ENCODE assay signal across 1 cellular context in the genomic region with DNA sequence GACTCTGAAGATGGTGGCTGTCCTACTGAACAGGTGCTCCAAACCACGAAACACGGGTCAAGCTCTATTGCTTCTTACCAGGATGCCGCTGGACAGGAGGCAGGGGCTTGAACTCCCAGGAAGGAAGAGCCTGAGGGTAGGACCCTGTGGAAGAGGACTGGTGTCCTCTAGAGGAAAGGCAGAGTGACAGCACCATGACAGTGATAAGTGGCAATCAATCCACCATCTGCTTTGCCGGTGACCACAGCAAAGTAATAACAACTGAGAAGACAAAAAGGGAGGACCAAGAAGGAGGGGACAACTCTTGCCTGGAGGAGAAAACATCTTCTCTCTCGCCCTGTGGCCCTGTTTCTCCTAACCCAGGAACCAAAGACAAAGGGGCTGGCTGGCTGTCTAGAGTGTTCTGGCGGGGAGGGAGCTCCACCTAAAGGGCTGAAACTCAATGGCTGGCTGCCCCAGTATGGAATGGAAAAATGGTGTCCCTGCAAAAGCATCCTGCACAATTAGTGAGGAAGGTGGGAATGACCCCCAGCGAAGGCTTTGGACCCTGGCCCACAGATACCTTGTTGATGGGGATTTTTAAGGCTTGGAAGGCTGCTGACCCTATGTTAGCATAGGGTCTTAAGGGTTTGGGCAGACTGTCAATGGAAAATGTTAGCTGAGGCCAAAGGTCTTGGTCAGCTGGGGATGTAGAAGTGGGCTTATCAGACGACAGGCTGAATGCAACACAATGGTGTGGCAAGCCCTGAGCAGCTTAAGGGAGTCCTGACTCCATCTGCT.
TF ChIP-seq lines count a peak whose summit lies in the region.

No MANE protein-coding gene starts in this region.

TF ChIP-seq in HepG2, 621 proteins besides CTCF, POLR2A, EP300 and RAD21 (continued from another document and continues in another):
- peak; percentile 92 for TF ChIP-seq ZNF136 (CRISPR knock-in tag; IDR thresholded peaks at IDR 0.05; ENCODE audit: low read depth)
- TF ChIP-seq KLF6 (CRISPR knock-in tag; IDR thresholded peaks at IDR 0.05): no peak
- TF ChIP-seq ZNF788 (CRISPR knock-in tag; IDR thresholded peaks at IDR 0.05; ENCODE audit: borderline replicate concordance): no peak; the same call in 1 of the 2 replicates
- TF ChIP-seq, protein P1, sequence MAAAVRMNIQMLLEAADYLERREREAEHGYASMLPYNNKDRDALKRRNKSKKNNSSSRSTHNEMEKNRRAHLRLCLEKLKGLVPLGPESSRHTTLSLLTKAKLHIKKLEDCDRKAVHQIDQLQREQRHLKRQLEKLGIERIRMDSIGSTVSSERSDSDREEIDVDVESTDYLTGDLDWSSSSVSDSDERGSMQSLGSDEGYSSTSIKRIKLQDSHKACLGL (CRISPR knock-in tag; IDR thresholded peaks at IDR 0.05): peak; percentile 41; the same call in 1 of the 2 replicates
- peak; percentile 8; the same call in 1 of the 2 replicates for TF ChIP-seq ZNF709 (CRISPR knock-in tag; IDR thresholded peaks at IDR 0.05)
- TF ChIP-seq ETV6 (CRISPR knock-in tag; conservative IDR thresholded peaks at IDR 0.05): no peak
- peak; percentile 89 for TF ChIP-seq CBX1 (IDR thresholded peaks at IDR 0.05; ENCODE audit: low read depth)
- peak; percentile 60; the same call in 1 of the 2 replicates for TF ChIP-seq HDAC1 (CRISPR knock-in tag; IDR thresholded peaks at IDR 0.05)
- TF ChIP-seq, protein P2, sequence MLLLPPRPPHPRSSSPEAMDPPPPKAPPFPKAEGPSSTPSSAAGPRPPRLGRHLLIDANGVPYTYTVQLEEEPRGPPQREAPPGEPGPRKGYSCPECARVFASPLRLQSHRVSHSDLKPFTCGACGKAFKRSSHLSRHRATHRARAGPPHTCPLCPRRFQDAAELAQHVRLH (CRISPR knock-in tag; IDR thresholded peaks at IDR 0.05; ENCODE audit: borderline replicate concordance, low read depth): peak; percentile 78; the same call in 1 of the 2 replicates
- TF ChIP-seq, protein P3, sequence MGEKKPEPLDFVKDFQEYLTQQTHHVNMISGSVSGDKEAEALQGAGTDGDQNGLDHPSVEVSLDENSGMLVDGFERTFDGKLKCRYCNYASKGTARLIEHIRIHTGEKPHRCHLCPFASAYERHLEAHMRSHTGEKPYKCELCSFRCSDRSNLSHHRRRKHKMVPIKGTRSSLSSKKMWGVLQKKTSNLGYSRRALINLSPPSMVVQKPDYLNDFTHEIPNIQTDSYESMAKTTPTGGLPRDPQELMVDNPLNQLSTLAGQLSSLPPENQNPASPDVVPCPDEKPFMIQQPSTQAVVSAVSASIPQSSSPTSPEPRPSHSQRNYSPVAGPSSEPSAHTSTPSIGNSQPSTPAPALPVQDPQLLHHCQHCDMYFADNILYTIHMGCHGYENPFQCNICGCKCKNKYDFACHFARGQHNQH (CRISPR knock-in tag; IDR thresholded peaks at IDR 0.05): 0 out of 2 replicates have a peak, but pooled peaks have one; percentile 22
- TF ChIP-seq, protein P4, sequence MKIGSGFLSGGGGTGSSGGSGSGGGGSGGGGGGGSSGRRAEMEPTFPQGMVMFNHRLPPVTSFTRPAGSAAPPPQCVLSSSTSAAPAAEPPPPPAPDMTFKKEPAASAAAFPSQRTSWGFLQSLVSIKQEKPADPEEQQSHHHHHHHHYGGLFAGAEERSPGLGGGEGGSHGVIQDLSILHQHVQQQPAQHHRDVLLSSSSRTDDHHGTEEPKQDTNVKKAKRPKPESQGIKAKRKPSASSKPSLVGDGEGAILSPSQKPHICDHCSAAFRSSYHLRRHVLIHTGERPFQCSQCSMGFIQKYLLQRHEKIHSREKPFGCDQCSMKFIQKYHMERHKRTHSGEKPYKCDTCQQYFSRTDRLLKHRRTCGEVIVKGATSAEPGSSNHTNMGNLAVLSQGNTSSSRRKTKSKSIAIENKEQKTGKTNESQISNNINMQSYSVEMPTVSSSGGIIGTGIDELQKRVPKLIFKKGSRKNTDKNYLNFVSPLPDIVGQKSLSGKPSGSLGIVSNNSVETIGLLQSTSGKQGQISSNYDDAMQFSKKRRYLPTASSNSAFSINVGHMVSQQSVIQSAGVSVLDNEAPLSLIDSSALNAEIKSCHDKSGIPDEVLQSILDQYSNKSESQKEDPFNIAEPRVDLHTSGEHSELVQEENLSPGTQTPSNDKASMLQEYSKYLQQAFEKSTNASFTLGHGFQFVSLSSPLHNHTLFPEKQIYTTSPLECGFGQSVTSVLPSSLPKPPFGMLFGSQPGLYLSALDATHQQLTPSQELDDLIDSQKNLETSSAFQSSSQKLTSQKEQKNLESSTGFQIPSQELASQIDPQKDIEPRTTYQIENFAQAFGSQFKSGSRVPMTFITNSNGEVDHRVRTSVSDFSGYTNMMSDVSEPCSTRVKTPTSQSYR (CRISPR knock-in tag; IDR thresholded peaks at IDR 0.05; ENCODE audit: borderline replicate concordance): 0 out of 2 replicates have a peak, but pooled peaks have one; percentile 2
- TF ChIP-seq, protein P5, sequence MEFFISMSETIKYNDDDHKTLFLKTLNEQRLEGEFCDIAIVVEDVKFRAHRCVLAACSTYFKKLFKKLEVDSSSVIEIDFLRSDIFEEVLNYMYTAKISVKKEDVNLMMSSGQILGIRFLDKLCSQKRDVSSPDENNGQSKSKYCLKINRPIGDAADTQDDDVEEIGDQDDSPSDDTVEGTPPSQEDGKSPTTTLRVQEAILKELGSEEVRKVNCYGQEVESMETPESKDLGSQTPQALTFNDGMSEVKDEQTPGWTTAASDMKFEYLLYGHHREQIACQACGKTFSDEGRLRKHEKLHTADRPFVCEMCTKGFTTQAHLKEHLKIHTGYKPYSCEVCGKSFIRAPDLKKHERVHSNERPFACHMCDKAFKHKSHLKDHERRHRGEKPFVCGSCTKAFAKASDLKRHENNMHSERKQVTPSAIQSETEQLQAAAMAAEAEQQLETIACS (CRISPR knock-in tag; IDR thresholded peaks at IDR 0.05): no peak
- 0 out of 2 replicates have a peak, but pooled peaks have one; percentile 12 for TF ChIP-seq AHR (CRISPR knock-in tag; IDR thresholded peaks at IDR 0.05)
- TF ChIP-seq ZNF598 (CRISPR knock-in tag; IDR thresholded peaks at IDR 0.05; ENCODE audit: borderline replicate concordance): peak; percentile 95; the same call in 1 of the 2 replicates
- TF ChIP-seq, protein P6, sequence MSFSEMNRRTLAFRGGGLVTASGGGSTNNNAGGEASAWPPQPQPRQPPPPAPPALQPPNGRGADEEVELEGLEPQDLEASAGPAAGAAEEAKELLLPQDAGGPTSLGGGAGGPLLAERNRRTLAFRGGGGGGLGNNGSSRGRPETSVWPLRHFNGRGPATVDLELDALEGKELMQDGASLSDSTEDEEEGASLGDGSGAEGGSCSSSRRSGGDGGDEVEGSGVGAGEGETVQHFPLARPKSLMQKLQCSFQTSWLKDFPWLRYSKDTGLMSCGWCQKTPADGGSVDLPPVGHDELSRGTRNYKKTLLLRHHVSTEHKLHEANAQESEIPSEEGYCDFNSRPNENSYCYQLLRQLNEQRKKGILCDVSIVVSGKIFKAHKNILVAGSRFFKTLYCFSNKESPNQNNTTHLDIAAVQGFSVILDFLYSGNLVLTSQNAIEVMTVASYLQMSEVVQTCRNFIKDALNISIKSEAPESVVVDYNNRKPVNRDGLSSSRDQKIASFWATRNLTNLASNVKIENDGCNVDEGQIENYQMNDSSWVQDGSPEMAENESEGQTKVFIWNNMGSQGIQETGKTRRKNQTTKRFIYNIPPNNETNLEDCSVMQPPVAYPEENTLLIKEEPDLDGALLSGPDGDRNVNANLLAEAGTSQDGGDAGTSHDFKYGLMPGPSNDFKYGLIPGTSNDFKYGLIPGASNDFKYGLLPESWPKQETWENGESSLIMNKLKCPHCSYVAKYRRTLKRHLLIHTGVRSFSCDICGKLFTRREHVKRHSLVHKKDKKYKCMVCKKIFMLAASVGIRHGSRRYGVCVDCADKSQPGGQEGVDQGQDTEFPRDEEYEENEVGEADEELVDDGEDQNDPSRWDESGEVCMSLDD (CRISPR knock-in tag; IDR thresholded peaks at IDR 0.05; ENCODE audit: borderline replicate concordance): no peak
- TF ChIP-seq ZNF567 (CRISPR knock-in tag; IDR thresholded peaks at IDR 0.05; ENCODE audit: borderline replicate concordance): 0 out of 2 replicates have a peak, but pooled peaks have one; percentile 74
- peak; percentile 70 for TF ChIP-seq ZNF121 (CRISPR knock-in tag; IDR thresholded peaks at IDR 0.05)
- peak; percentile 37; the same call in 1 of the 2 replicates for TF ChIP-seq RCOR2 (CRISPR knock-in tag; IDR thresholded peaks at IDR 0.05)
- no peak for TF ChIP-seq ZFP37 (CRISPR knock-in tag; IDR thresholded peaks at IDR 0.05; ENCODE audit: borderline replicate concordance)
- TF ChIP-seq SNAI1 (CRISPR knock-in tag; IDR thresholded peaks at IDR 0.05; ENCODE audit: borderline replicate concordance): no peak
- TF ChIP-seq, protein P7, sequence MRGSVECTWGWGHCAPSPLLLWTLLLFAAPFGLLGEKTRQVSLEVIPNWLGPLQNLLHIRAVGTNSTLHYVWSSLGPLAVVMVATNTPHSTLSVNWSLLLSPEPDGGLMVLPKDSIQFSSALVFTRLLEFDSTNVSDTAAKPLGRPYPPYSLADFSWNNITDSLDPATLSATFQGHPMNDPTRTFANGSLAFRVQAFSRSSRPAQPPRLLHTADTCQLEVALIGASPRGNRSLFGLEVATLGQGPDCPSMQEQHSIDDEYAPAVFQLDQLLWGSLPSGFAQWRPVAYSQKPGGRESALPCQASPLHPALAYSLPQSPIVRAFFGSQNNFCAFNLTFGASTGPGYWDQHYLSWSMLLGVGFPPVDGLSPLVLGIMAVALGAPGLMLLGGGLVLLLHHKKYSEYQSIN (CRISPR knock-in tag; IDR thresholded peaks at IDR 0.05; ENCODE audit: borderline replicate concordance): no peak
- TF ChIP-seq RFXANK (CRISPR knock-in tag; IDR thresholded peaks at IDR 0.05): 0 out of 2 replicates have a peak, but pooled peaks have one; percentile 10
- TF ChIP-seq RNF2 (conservative IDR thresholded peaks at IDR 0.05; ENCODE audit: low read depth): 0 out of 2 replicates have a peak, but pooled peaks have one; percentile 27
- peak; percentile 44; the same call in 1 of the 2 replicates for TF ChIP-seq NR2C2 (CRISPR knock-in tag; IDR thresholded peaks at IDR 0.05; ENCODE audit: borderline replicate concordance)
- TF ChIP-seq, protein P8, sequence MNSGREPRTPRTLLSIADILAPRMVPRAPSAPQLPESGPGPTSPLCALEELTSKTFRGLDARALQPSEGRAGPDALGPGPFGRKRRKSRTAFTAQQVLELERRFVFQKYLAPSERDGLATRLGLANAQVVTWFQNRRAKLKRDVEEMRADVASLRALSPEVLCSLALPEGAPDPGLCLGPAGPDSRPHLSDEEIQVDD (CRISPR knock-in tag; IDR thresholded peaks at IDR 0.05; ENCODE audit: borderline replicate concordance): peak; percentile 11; the same call in 1 of the 2 replicates
- TF ChIP-seq ZMYM4 (CRISPR knock-in tag; IDR thresholded peaks at IDR 0.05): peak; percentile 79; the same call in 1 of the 2 replicates
- no peak for TF ChIP-seq ZKSCAN1 (IDR thresholded peaks at IDR 0.05; ENCODE audit: low read length)
- TF ChIP-seq ZNF614 (CRISPR knock-in tag; IDR thresholded peaks at IDR 0.05; ENCODE audit: borderline replicate concordance): 0 out of 2 replicates have a peak, but pooled peaks have one; percentile 4
- peak; percentile 67; the same call in 1 of the 2 replicates for TF ChIP-seq KDM5A (IDR thresholded peaks at IDR 0.05; ENCODE audit: borderline replicate concordance, low read length)
- TF ChIP-seq ZNF17 (CRISPR knock-in tag; IDR thresholded peaks at IDR 0.05): no peak
- TF ChIP-seq, protein P9, sequence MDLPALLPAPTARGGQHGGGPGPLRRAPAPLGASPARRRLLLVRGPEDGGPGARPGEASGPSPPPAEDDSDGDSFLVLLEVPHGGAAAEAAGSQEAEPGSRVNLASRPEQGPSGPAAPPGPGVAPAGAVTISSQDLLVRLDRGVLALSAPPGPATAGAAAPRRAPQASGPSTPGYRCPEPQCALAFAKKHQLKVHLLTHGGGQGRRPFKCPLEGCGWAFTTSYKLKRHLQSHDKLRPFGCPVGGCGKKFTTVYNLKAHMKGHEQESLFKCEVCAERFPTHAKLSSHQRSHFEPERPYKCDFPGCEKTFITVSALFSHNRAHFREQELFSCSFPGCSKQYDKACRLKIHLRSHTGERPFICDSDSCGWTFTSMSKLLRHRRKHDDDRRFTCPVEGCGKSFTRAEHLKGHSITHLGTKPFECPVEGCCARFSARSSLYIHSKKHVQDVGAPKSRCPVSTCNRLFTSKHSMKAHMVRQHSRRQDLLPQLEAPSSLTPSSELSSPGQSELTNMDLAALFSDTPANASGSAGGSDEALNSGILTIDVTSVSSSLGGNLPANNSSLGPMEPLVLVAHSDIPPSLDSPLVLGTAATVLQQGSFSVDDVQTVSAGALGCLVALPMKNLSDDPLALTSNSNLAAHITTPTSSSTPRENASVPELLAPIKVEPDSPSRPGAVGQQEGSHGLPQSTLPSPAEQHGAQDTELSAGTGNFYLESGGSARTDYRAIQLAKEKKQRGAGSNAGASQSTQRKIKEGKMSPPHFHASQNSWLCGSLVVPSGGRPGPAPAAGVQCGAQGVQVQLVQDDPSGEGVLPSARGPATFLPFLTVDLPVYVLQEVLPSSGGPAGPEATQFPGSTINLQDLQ (CRISPR knock-in tag; IDR thresholded peaks at IDR 0.05): no peak
- TF ChIP-seq, protein P10, sequence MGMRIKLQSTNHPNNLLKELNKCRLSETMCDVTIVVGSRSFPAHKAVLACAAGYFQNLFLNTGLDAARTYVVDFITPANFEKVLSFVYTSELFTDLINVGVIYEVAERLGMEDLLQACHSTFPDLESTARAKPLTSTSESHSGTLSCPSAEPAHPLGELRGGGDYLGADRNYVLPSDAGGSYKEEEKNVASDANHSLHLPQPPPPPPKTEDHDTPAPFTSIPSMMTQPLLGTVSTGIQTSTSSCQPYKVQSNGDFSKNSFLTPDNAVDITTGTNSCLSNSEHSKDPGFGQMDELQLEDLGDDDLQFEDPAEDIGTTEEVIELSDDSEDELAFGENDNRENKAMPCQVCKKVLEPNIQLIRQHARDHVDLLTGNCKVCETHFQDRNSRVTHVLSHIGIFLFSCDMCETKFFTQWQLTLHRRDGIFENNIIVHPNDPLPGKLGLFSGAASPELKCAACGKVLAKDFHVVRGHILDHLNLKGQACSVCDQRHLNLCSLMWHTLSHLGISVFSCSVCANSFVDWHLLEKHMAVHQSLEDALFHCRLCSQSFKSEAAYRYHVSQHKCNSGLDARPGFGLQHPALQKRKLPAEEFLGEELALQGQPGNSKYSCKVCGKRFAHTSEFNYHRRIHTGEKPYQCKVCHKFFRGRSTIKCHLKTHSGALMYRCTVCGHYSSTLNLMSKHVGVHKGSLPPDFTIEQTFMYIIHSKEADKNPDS (CRISPR knock-in tag; IDR thresholded peaks at IDR 0.05): no peak
- TF ChIP-seq ZNF34 (CRISPR knock-in tag; IDR thresholded peaks at IDR 0.05; ENCODE audit: borderline replicate concordance): no peak
- TF ChIP-seq ARNTL (CRISPR knock-in tag; IDR thresholded peaks at IDR 0.05): 0 out of 2 replicates have a peak, but pooled peaks have one; percentile 54
- TF ChIP-seq ZZZ3 (CRISPR knock-in tag; IDR thresholded peaks at IDR 0.05; ENCODE audit: borderline replicate concordance): no peak
- TF ChIP-seq HNRNPK (IDR thresholded peaks at IDR 0.05; ENCODE audit: low read depth, low read length, poor library complexity, severe bottlenecking): no peak
- 0 out of 2 replicates have a peak, but pooled peaks have one; percentile 25 for TF ChIP-seq SP5 (CRISPR knock-in tag; IDR thresholded peaks at IDR 0.05; ENCODE audit: borderline replicate concordance, low read depth)
- TF ChIP-seq RBAK (CRISPR knock-in tag; IDR thresholded peaks at IDR 0.05): no peak
